ENCODE assay signal across 8 cellular contexts in genomic region chr12:49188205-49188915, GRCh38. TPM values are rescaled to one million over a fixed set of nuclear protein-coding genes. Genes with fewer than 3 reads are reported as not detected.
DNase-seq lines count a peak whose midpoint lies in the region; ATAC-seq and TF ChIP-seq lines count a peak whose summit lies in the region.

No MANE protein-coding gene starts in this region.

- H3K4me3 Mint-ChIP-seq in IgD-negative memory B cell = peak overlapping the region; percentile 93 to 100 (median 98)
- peak overlapping the region; percentile 91 for H3K4me3 Mint-ChIP-seq in activated naive CD8-positive, alpha-beta T cell treated with anti-CD3 and anti-CD28 coated beads, Interleukin-2, amount 50 U/mL, for 24 hours

- peak overlapping the region; percentile 87 for H3K4me2 ChIP-seq in SU-DHL-6 (ENCODE audit: low read depth, low read length, poor library complexity, severe bottlenecking)

- peak overlapping the region; percentile 95 for H2AFZ ChIP-seq in SU-DHL-6 (ENCODE audit: low read depth, low read length, severe bottlenecking)

- H3K4me1 Mint-ChIP-seq in IgD-negative memory B cell = peaks cover 8 to 20% (median 15%) of the 10 kb centered on the region in 3 donors
- H3K4me1 Mint-ChIP-seq in activated naive CD8-positive, alpha-beta T cell treated with anti-CD3 and anti-CD28 coated beads, Interleukin-2, amount 50 U/mL, for 24 hours = peaks cover 19% of the 10 kb centered on the region

- H3F3A ChIP-seq in SU-DHL-6 (ENCODE audit: insufficient read depth) = peaks cover 18% of the 10 kb centered on the region

- peak overlapping the region; percentile 97 to 100 (median 99) for H3K27ac Mint-ChIP-seq in IgD-negative memory B cell
- H3K27ac Mint-ChIP-seq in activated naive CD8-positive, alpha-beta T cell treated with anti-CD3 and anti-CD28 coated beads, Interleukin-2, amount 50 U/mL, for 24 hours = peak overlapping the region; percentile 93

- DNase-seq in Daoy (ENCODE audit: low read depth) (peak; percentile 76), left cardiac atrium (peak; percentile 87), prostate gland (ENCODE audit: low spot score) (peak; percentile 69), upper lobe of right lung (peak; percentile 91)
- DNase-seq in activated naive CD8-positive, alpha-beta T cell treated with anti-CD3 and anti-CD28 coated beads, Interleukin-2, amount 50 U/mL, for 24 hours = peak; percentile 79

- no peak for TF ChIP-seq CTCF in SU-DHL-6 (IDR thresholded peaks at IDR 0.05; ENCODE audit: insufficient read depth, low read length, poor library complexity, severe bottlenecking)
- peak in 1 of 4 experiments; percentile 8 for TF ChIP-seq CTCF in prostate gland (IDR thresholded peaks at IDR 0.05)
- TF ChIP-seq CTCF in upper lobe of right lung (IDR thresholded peaks at IDR 0.05) = no peak

- H3K9me2 ChIP-seq in SU-DHL-6 (replicated peaks; ENCODE audit: insufficient read depth, low read length) = no peaks in the 10 kb centered on the region

- H3K27ac ChIP-seq in SU-DHL-6 (ENCODE audit: low read depth, low read length) = peak overlapping the region; percentile 84
- H3K27ac ChIP-seq in prostate gland = peak overlapping the region; percentile 93 to 98
- peak overlapping the region; percentile 97 for H3K27ac ChIP-seq in upper lobe of right lung

- TF ChIP-seq POLR2A in prostate gland (IDR thresholded peaks at IDR 0.05) = no peak

- 0 out of 2 replicates have a peak, but pooled peaks cover 5% of the 10 kb centered on the region for H4K20me1 ChIP-seq in SU-DHL-6 (ENCODE audit: low read depth, low read length)

- peak overlapping the region; percentile 73 for H3K4me3 ChIP-seq in SU-DHL-6 (ENCODE audit: insufficient read depth, low read length, poor library complexity, severe bottlenecking)
- peak overlapping the region; percentile 63 to 77 for H3K4me3 ChIP-seq in prostate gland
- peak overlapping the region; percentile 67 for H3K4me3 ChIP-seq in upper lobe of right lung

- no peaks in the 10 kb centered on the region for H3K36me3 Mint-ChIP-seq in IgD-negative memory B cell
- peaks cover 13% of the 10 kb centered on the region for H3K36me3 Mint-ChIP-seq in activated naive CD8-positive, alpha-beta T cell treated with anti-CD3 and anti-CD28 coated beads, Interleukin-2, amount 50 U/mL, for 24 hours (ENCODE audit: low read depth)

- peaks cover 3% of the 10 kb centered on the region for H3K27me3 Mint-ChIP-seq in IgD-negative memory B cell
- H3K27me3 Mint-ChIP-seq in activated naive CD8-positive, alpha-beta T cell treated with anti-CD3 and anti-CD28 coated beads, Interleukin-2, amount 50 U/mL, for 24 hours = no peaks in the 10 kb centered on the region

- intact Hi-C loops in left cardiac atrium (cut with DNase I) (loop anchor here (2.0 to 10.0 kb wide), 4 partner anchors 46 to 56 kb away; partner anchors contain the start of gene TUBA1B (in 2 of the 2)), prostate gland (cut with DNase I) (loop anchor here (1.0 to 10.0 kb wide), 3 partner anchors 46 to 104 kb away; partner anchors contain the start of gene TUBA1B), upper lobe of right lung (cut with DNase I) (no loop called here)

- H3K36me3 ChIP-seq in SU-DHL-6 (ENCODE audit: low read length) (peaks cover 3% of the 10 kb centered on the region; the same call in 1 of the 2 replicates), prostate gland (no peaks in the 10 kb centered on the region), upper lobe of right lung (peaks cover 30% of the 10 kb centered on the region)

- H3K9ac ChIP-seq in SU-DHL-6 (ENCODE audit: low read length) = peak overlapping the region; percentile 76

- H3K79me2 ChIP-seq in SU-DHL-6 (ENCODE audit: insufficient read depth, low read length) = 0 out of 2 replicates have a peak, but pooled peaks cover 6% of the 10 kb centered on the region

- H3K27me3 ChIP-seq in SU-DHL-6 (ENCODE audit: low read length) (no peaks in the 10 kb centered on the region), prostate gland (replicated peaks; ENCODE audit: insufficient read depth) (no peaks in the 10 kb centered on the region), upper lobe of right lung (no peaks in the 10 kb centered on the region)

- H3K4me1 ChIP-seq in prostate gland (replicated peaks) = peaks cover 2% of the 10 kb centered on the region
- peaks cover 15% of the 10 kb centered on the region for H3K4me1 ChIP-seq in upper lobe of right lung

- H3K9me3 Mint-ChIP-seq in IgD-negative memory B cell = no peaks in the 10 kb centered on the region
- no peaks in the 10 kb centered on the region for H3K9me3 Mint-ChIP-seq in activated naive CD8-positive, alpha-beta T cell treated with anti-CD3 and anti-CD28 coated beads, Interleukin-2, amount 50 U/mL, for 24 hours

- ATAC-seq in GM21529 (IDR thresholded peaks at IDR 0.05; ENCODE audit: unreplicated experiment) (peak; percentile 38), left cardiac atrium (peak; percentile 82 to 84), upper lobe of right lung (peak; percentile 83)
- peak; percentile 55 for ATAC-seq in activated naive CD8-positive, alpha-beta T cell treated with anti-CD3 and anti-CD28 coated beads, Interleukin-2, amount 50 U/mL, for 24 hours

- H3K9me3 ChIP-seq in SU-DHL-6 (ENCODE audit: insufficient read depth, low read length) (no peaks in the 10 kb centered on the region), prostate gland (no peaks in the 10 kb centered on the region), upper lobe of right lung (no peaks in the 10 kb centered on the region)

- WGBS in prostate gland = 1% methylated on average over 43 of the region's 52 CpGs

RNA-seq across cellular contexts. Expression of gene TUBA1A, which starts 0.5 kb away (rescaled TPM):
- 306 and 316 TPM in 2 replicates for total RNA-seq in Daoy (2014; rRNA removed; shearing (Covaris generic))
- 286 TPM for polyA plus RNA-seq in IgD-negative memory B cell
- total RNA-seq in left cardiac atrium = 100 to 1,000 TPM; 119 to 134 TPM
- total RNA-seq in prostate gland = 100 to 1,000 TPM in 1 of 2 donors, 10 to 100 TPM in 1; 81.6 to 253 TPM
- total RNA-seq in upper lobe of right lung = 90.8 TPM

RNA-seq across cellular contexts. Expression of gene TUBA1B, which starts 57.2 kb away (rescaled TPM):
- 3,979 and 4,039 TPM in 2 replicates for total RNA-seq in Daoy (2014; rRNA removed; shearing (Covaris generic))
- 396 TPM for polyA plus RNA-seq in IgD-negative memory B cell
- total RNA-seq in left cardiac atrium = 100 to 1,000 TPM; 577 to 615 TPM
- total RNA-seq in prostate gland = 100 to 1,000 TPM; 292 to 922 TPM
- 440 TPM for total RNA-seq in upper lobe of right lung

Comparison
In these comparisons a context has a peak if more than half of its experiments do, and no peak if none do; other contexts are left out.
1. Peak in every context shown above with its lines: DNase-seq, ATAC-seq, H3K4me3 ChIP-seq and H3K27ac ChIP-seq.